In the genomic region with DNA sequence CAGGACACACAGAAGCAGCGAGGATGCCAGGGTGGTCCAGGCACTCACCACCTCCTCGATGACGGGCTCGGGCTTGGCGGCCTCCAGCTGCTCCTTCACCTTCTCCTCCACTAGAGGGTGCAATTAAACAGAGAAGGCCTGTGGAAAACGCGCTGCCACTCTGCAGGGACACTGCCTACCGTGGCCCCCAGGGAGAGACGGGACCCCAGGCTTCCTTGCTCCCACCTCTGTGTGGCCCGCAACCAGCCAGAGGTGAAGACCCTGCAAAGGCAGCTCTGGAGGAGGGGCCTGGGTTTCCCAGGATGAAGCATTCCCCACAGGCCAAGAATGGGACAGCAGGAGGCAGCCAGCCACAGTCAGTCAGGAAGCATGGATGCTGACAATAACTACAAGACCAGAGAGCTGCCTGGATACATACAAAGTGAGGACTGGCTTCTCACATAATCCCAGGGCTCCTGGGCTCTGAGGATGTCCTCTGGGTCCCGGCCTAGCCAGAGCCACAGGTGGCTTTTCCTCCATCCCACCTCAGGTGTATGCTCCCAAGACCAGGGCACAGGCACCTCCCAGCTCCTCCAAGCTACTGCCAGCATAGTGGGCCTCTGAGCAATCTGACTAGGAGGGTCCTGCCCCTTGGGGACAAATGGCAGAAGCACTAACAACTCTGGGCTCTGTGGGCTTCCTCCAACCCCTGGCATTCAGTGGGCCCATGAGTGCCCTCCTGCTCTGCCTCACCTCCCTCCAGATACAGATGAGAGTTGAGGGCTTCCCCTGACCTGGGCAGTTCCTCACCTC, we compare ENCODE assay signal across 8 cellular contexts. TPM values are rescaled to one million over a fixed set of nuclear protein-coding genes. Genes with fewer than 3 reads are reported as not detected.
DNase-seq lines count a peak whose midpoint lies in the region; ATAC-seq and TF ChIP-seq lines count a peak whose summit lies in the region.

No MANE protein-coding gene starts in this region.

- H3K36me3 ChIP-seq in BLaER1 (peaks cover 76% of the 10 kb centered on the region), neural progenitor cell (peaks cover 4% of the 10 kb centered on the region)

- peaks cover 3% of the 10 kb centered on the region for H3K9me3 Mint-ChIP-seq in activated CD8-positive, alpha-beta memory T cell treated with anti-CD3 and anti-CD28 coated beads, Interleukin-2, amount 10 ng/mL, durations not matched to agents 7 days and 5 days (ENCODE audit: low read depth)
- no peaks in the 10 kb centered on the region for H3K9me3 Mint-ChIP-seq in neural progenitor cell

- CTCF ChIA-PET in activated CD8-positive, alpha-beta memory T cell treated with anti-CD3 and anti-CD28 coated beads, Interleukin-2, amount 10 ng/mL, durations not matched to agents 7 days and 5 days (lab: Charles Lee), result interaction anchor here (0.7 to 2.3 kb wide), 21 partner anchors 10 to 118 kb away, joined by 3 to 17 read pairs (median 4); partner anchors contain the start of gene NBEAL2

- H3K4me1 ChIP-seq in BLaER1, result peaks cover 58% of the 10 kb centered on the region
- H3K4me1 ChIP-seq in neural progenitor cell, result no peaks in the 10 kb centered on the region

- peak overlapping the region; percentile 11 for H3K27ac Mint-ChIP-seq in activated CD8-positive, alpha-beta memory T cell treated with anti-CD3 and anti-CD28 coated beads, Interleukin-2, amount 10 ng/mL, durations not matched to agents 7 days and 5 days
- H3K27ac Mint-ChIP-seq in neural progenitor cell, result no peak overlapping the region

- peak; percentile 47 for ATAC-seq in activated CD8-positive, alpha-beta memory T cell treated with anti-CD3 and anti-CD28 coated beads, Interleukin-2, amount 10 ng/mL, durations not matched to agents 7 days and 5 days
- no peak for ATAC-seq in HG02938 (IDR thresholded peaks at IDR 0.05; ENCODE audit: unreplicated experiment)
- ATAC-seq in HG02885 (IDR thresholded peaks at IDR 0.05; ENCODE audit: poor library complexity, unreplicated experiment), result no peak

- H3F3A ChIP-seq in neural progenitor cell (ENCODE audit: low read depth), result no peaks in the 10 kb centered on the region

- peak overlapping the region; percentile 100 for H3K4me2 ChIP-seq in BLaER1
- H3K4me2 ChIP-seq in neural progenitor cell, result no peak overlapping the region

- peaks cover 12% of the 10 kb centered on the region for H3K79me2 ChIP-seq in neural progenitor cell (ENCODE audit: low read depth)

- H3K27me3 ChIP-seq in BLaER1, result no peaks in the 10 kb centered on the region
- no peaks in the 10 kb centered on the region for H3K27me3 ChIP-seq in neural progenitor cell

- peak overlapping the region; percentile 100 for H3K27ac ChIP-seq in BLaER1
- peak overlapping the region; percentile 47 for H3K27ac ChIP-seq in neural progenitor cell

- H3K9me3 ChIP-seq in BLaER1 (peaks cover 15% of the 10 kb centered on the region), neural progenitor cell (ENCODE audit: low read depth) (no peaks in the 10 kb centered on the region)

- H3K27me3 Mint-ChIP-seq in activated CD8-positive, alpha-beta memory T cell treated with anti-CD3 and anti-CD28 coated beads, Interleukin-2, amount 10 ng/mL, durations not matched to agents 7 days and 5 days, result no peaks in the 10 kb centered on the region
- H3K27me3 Mint-ChIP-seq in neural progenitor cell (ENCODE audit: insufficient read depth, low read depth), result peaks cover 4% of the 10 kb centered on the region

- peaks cover 46% of the 10 kb centered on the region for H3K4me1 Mint-ChIP-seq in activated CD8-positive, alpha-beta memory T cell treated with anti-CD3 and anti-CD28 coated beads, Interleukin-2, amount 10 ng/mL, durations not matched to agents 7 days and 5 days
- H3K4me1 Mint-ChIP-seq in neural progenitor cell, result no peaks in the 10 kb centered on the region

- TF ChIP-seq CTCF in fibroblast of mammary gland (conservative IDR thresholded peaks at IDR 0.05; ENCODE audit: control insufficient read depth, insufficient read depth, low read depth, low read length) (peak; percentile 54), neural progenitor cell (IDR thresholded peaks at IDR 0.05) (peak; percentile 75)

- peak overlapping the region; percentile 88 for H3K9ac ChIP-seq in BLaER1
- H3K9ac ChIP-seq in neural progenitor cell, result no peak overlapping the region

- no peak overlapping the region for H3K4me3 Mint-ChIP-seq in activated CD8-positive, alpha-beta memory T cell treated with anti-CD3 and anti-CD28 coated beads, Interleukin-2, amount 10 ng/mL, durations not matched to agents 7 days and 5 days
- no peak overlapping the region for H3K4me3 Mint-ChIP-seq in neural progenitor cell

- 0 out of 2 replicates have a peak, but pooled peaks cover 6% of the 10 kb centered on the region for H4K20me1 ChIP-seq in BLaER1
- peaks cover 25% of the 10 kb centered on the region for H4K20me1 ChIP-seq in neural progenitor cell (ENCODE audit: low read depth)

- no peak overlapping the region for H2AFZ ChIP-seq in neural progenitor cell (replicated peaks)

- H3K36me3 Mint-ChIP-seq in activated CD8-positive, alpha-beta memory T cell treated with anti-CD3 and anti-CD28 coated beads, Interleukin-2, amount 10 ng/mL, durations not matched to agents 7 days and 5 days, result peaks cover 64% of the 10 kb centered on the region
- H3K36me3 Mint-ChIP-seq in neural progenitor cell, result peaks cover 39% of the 10 kb centered on the region

- H3K4me3 ChIP-seq in BLaER1, result no peak overlapping the region
- no peak overlapping the region for H3K4me3 ChIP-seq in fibroblast of mammary gland (ENCODE audit: control insufficient read depth, low read depth, low read length)
- H3K4me3 ChIP-seq in neural progenitor cell, result no peak overlapping the region

- DNase-seq in HT-29 (ENCODE audit: low spot score) (peak; percentile 46), fibroblast of mammary gland (ENCODE audit: low read depth) (peak; percentile 30), neural progenitor cell (ENCODE audit: low spot score) (peak; percentile 69), putamen (ENCODE audit: low spot score) (no peak)
- peak; percentile 58 for DNase-seq in activated CD8-positive, alpha-beta memory T cell treated with anti-CD3 and anti-CD28 coated beads, Interleukin-2, amount 10 ng/mL, durations not matched to agents 7 days and 5 days

RNA-seq across cellular contexts. Expression of gene PTH1R, which starts 46.2 kb away (rescaled TPM):
- total RNA-seq in HT-29 (2014; rRNA removed; shearing (Covaris generic)), result not detected in 2 replicates
- total RNA-seq in activated CD8-positive, alpha-beta memory T cell treated with anti-CD3 and anti-CD28 coated beads, Interleukin-2, amount 10 ng/mL, durations not matched to agents 7 days and 5 days, result not detected
- 0.43 TPM in 1 of 2 replicates, not detected in the other for total RNA-seq in neural progenitor cell (ENCODE audit: low replicate concordance)

RNA-seq across cellular contexts. Expression of gene CCDC12, which starts 52.8 kb away (rescaled TPM):
- 38.2 and 39.4 TPM in 2 replicates for total RNA-seq in HT-29 (2014; rRNA removed; shearing (Covaris generic))
- total RNA-seq in activated CD8-positive, alpha-beta memory T cell treated with anti-CD3 and anti-CD28 coated beads, Interleukin-2, amount 10 ng/mL, durations not matched to agents 7 days and 5 days, result 10 to 100 TPM; 65.9 to 72.7 TPM
- total RNA-seq in neural progenitor cell (ENCODE audit: low replicate concordance), result 17.9 and 44.0 TPM in 2 replicates

RNA-seq across cellular contexts. Expression of gene NBEAL2, which starts 55.7 kb away (rescaled TPM):
- 154 and 168 TPM in 2 replicates for total RNA-seq in HT-29 (2014; rRNA removed; shearing (Covaris generic))
- 100 to 1,000 TPM; 164 to 262 TPM for total RNA-seq in activated CD8-positive, alpha-beta memory T cell treated with anti-CD3 and anti-CD28 coated beads, Interleukin-2, amount 10 ng/mL, durations not matched to agents 7 days and 5 days
- total RNA-seq in neural progenitor cell (ENCODE audit: low replicate concordance), result 6.3 and 19.1 TPM in 2 replicates
